1 cellular context compared by ENCODE assay signal in the genomic region with DNA sequence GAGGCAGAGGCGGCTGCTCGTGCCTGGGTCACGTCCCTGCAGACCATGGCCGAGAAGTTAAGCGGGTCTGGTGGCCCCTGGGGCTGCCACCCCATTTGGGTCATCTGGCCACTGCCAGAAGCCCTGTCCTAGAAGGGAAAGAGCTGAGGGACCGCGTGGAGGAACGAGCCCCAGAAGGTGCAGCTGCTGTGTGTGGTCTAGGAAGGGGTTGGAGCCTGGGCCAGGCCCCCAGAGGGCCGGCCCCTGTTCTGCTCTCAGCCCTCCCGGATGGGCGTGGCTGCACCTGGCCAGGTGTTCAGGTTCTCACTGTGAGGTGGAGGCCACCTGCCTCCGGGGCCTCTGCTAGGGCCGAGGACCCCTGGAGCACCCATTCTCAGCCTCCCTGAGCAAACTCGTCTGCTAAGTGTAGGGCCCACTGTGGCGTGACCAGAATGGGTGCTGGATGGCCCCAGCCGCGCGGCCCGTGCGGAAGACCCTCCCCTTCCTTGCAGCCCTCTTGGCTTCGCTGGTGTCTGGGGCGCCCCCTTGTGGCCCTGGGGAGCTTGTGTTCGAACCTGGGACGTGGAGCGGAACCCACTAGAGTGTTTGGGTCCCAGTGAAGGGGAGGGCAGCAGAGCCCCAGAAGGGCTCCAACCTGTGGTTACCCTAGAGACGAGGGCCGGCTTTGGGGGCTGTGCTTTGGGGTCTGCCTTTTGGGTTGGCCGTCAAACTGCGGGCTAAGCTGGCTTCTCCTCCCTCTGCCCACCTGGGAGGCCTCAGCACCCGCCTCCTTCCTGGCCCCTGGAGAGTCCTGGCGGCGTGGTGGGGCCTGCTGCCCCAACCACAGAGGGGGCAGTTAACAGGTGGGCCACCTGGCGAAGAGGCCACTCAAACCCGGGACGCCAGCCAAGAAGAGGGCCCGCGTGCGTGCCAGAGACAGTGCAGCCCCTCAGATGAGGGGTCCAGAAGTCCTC.
TF ChIP-seq lines count a peak whose summit lies in the region.

No MANE protein-coding gene starts in this region.

TF ChIP-seq in HEK293, 187 proteins besides CTCF, POLR2A, EP300 and RAD21 (continued from another document):
- TF ChIP-seq, protein P1, sequence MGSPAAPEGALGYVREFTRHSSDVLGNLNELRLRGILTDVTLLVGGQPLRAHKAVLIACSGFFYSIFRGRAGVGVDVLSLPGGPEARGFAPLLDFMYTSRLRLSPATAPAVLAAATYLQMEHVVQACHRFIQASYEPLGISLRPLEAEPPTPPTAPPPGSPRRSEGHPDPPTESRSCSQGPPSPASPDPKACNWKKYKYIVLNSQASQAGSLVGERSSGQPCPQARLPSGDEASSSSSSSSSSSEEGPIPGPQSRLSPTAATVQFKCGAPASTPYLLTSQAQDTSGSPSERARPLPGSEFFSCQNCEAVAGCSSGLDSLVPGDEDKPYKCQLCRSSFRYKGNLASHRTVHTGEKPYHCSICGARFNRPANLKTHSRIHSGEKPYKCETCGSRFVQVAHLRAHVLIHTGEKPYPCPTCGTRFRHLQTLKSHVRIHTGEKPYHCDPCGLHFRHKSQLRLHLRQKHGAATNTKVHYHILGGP (tag by site-specific recombination; IDR thresholded peaks at IDR 0.05) = no peak
- TF ChIP-seq ZBTB7A (tag by site-specific recombination; IDR thresholded peaks at IDR 0.05; ENCODE audit: low read depth) (no peak), ZNF473 (tag by site-specific recombination; IDR thresholded peaks at IDR 0.05) (no peak), YY1 (tag by site-specific recombination; IDR thresholded peaks at IDR 0.05) (no peak; the same call in 1 of the 2 replicates), ZNF571 (tag by site-specific recombination; IDR thresholded peaks at IDR 0.05) (no peak), ZNF292 (tag by site-specific recombination; IDR thresholded peaks at IDR 0.05; ENCODE audit: borderline replicate concordance, low read depth) (no peak), ZNF658 (tag by site-specific recombination; IDR thresholded peaks at IDR 0.05) (no peak), SCRT1 (tag by site-specific recombination; IDR thresholded peaks at IDR 0.05; ENCODE audit: borderline replicate concordance) (peak; percentile 86; the same call in 1 of the 2 replicates), ZEB2 (tag by site-specific recombination; IDR thresholded peaks at IDR 0.05) (peak; percentile 95), SETDB1 (IDR thresholded peaks at IDR 0.05; ENCODE audit: insufficient read length, low read length) (no peak), ZNF433 (tag by site-specific recombination; IDR thresholded peaks at IDR 0.05; ENCODE audit: low read depth) (no peak), ZNF416 (tag by site-specific recombination; IDR thresholded peaks at IDR 0.05) (no peak), ZNF23 (tag by site-specific recombination; IDR thresholded peaks at IDR 0.05; ENCODE audit: borderline replicate concordance) (no peak), ZNF239 (tag by site-specific recombination; IDR thresholded peaks at IDR 0.05) (no peak), EGR2 (tag by site-specific recombination; IDR thresholded peaks at IDR 0.05; ENCODE audit: low read depth) (no peak), SALL2 (tag by site-specific recombination; IDR thresholded peaks at IDR 0.05; ENCODE audit: borderline replicate concordance) (no peak), ZNF530 (tag by site-specific recombination; IDR thresholded peaks at IDR 0.05; ENCODE audit: low read depth) (no peak)
- TF ChIP-seq, protein P2, sequence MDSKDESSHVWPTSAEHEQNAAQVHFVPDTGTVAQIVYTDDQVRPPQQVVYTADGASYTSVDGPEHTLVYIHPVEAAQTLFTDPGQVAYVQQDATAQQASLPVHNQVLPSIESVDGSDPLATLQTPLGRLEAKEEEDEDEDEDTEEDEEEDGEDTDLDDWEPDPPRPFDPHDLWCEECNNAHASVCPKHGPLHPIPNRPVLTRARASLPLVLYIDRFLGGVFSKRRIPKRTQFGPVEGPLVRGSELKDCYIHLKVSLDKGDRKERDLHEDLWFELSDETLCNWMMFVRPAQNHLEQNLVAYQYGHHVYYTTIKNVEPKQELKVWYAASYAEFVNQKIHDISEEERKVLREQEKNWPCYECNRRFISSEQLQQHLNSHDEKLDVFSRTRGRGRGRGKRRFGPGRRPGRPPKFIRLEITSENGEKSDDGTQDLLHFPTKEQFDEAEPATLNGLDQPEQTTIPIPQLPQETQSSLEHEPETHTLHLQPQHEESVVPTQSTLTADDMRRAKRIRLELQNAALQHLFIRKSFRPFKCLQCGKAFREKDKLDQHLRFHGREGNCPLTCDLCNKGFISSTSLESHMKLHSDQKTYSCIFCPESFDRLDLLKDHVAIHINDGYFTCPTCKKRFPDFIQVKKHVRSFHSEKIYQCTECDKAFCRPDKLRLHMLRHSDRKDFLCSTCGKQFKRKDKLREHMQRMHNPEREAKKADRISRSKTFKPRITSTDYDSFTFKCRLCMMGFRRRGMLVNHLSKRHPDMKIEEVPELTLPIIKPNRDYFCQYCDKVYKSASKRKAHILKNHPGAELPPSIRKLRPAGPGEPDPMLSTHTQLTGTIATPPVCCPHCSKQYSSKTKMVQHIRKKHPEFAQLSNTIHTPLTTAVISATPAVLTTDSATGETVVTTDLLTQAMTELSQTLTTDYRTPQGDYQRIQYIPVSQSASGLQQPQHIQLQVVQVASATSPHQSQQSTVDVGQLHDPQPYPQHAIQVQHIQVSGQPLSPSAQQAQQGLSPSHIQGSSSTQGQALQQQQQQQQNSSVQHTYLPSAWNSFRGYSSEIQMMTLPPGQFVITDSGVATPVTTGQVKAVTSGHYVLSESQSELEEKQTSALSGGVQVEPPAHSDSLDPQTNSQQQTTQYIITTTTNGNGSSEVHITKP (tag by site-specific recombination; IDR thresholded peaks at IDR 0.05) = peak; percentile 77
- TF ChIP-seq, protein P3, sequence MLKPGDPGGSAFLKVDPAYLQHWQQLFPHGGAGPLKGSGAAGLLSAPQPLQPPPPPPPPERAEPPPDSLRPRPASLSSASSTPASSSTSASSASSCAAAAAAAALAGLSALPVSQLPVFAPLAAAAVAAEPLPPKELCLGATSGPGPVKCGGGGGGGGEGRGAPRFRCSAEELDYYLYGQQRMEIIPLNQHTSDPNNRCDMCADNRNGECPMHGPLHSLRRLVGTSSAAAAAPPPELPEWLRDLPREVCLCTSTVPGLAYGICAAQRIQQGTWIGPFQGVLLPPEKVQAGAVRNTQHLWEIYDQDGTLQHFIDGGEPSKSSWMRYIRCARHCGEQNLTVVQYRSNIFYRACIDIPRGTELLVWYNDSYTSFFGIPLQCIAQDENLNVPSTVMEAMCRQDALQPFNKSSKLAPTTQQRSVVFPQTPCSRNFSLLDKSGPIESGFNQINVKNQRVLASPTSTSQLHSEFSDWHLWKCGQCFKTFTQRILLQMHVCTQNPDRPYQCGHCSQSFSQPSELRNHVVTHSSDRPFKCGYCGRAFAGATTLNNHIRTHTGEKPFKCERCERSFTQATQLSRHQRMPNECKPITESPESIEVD (tag by site-specific recombination; IDR thresholded peaks at IDR 0.05) = no peak
- TF ChIP-seq, protein P4, sequence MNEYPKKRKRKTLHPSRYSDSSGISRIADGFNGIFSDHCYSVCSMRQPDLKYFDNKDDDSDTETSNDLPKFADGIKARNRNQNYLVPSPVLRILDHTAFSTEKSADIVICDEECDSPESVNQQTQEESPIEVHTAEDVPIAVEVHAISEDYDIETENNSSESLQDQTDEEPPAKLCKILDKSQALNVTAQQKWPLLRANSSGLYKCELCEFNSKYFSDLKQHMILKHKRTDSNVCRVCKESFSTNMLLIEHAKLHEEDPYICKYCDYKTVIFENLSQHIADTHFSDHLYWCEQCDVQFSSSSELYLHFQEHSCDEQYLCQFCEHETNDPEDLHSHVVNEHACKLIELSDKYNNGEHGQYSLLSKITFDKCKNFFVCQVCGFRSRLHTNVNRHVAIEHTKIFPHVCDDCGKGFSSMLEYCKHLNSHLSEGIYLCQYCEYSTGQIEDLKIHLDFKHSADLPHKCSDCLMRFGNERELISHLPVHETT (tag by site-specific recombination; IDR thresholded peaks at IDR 0.05) = no peak
- TF ChIP-seq, protein P5, sequence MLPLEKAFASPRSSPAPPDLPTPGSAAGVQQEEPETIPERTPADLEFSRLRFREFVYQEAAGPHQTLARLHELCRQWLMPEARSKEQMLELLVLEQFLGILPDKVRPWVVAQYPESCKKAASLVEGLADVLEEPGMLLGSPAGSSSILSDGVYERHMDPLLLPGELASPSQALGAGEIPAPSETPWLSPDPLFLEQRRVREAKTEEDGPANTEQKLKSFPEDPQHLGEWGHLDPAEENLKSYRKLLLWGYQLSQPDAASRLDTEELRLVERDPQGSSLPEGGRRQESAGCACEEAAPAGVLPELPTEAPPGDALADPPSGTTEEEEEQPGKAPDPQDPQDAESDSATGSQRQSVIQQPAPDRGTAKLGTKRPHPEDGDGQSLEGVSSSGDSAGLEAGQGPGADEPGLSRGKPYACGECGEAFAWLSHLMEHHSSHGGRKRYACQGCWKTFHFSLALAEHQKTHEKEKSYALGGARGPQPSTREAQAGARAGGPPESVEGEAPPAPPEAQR (tag by site-specific recombination; IDR thresholded peaks at IDR 0.05) = no peak
